8 cellular contexts compared by ENCODE assay signal in the genomic region with DNA sequence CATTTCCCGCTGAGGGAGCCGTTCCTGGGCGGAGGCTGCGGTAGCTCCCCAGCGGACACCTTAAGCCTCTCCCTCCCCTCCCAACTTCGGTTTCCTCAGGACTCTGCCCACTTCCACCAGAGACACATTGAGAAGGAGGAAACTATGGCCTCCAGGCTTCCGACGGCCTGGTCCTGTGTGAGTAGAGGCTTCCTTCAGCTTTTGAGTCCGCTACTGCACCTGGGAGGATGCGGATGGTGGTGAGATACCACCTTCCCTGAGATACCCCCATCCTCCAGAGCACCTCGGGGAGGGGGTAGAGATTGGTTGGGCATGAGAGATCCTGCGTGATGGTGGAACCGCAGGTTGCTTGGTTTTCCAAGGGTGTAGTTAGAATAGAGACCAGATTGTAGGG. TPM values are rescaled to one million over a fixed set of nuclear protein-coding genes. Genes with fewer than 3 reads are reported as not detected.
DNase-seq lines count a peak whose midpoint lies in the region; ATAC-seq, FAIRE-seq and TF ChIP-seq lines count a peak whose summit lies in the region.

No MANE protein-coding gene starts in this region.

- H3K27me3 ChIP-seq in foreskin keratinocyte = no peaks in the 10 kb centered on the region
- no peaks in the 10 kb centered on the region for H3K27me3 ChIP-seq in small intestine (ENCODE audit: control insufficient read depth in 2 of 2, insufficient read depth in 2 of 2, low read length in 2 of 2)

- ATAC-seq in T-helper 17 cell = no peak
- ATAC-seq in foreskin keratinocyte = no peak
- ATAC-seq in GM21723 (IDR thresholded peaks at IDR 0.05; ENCODE audit: unreplicated experiment) = no peak
- no peak for ATAC-seq in GM21786 (IDR thresholded peaks at IDR 0.05; ENCODE audit: unreplicated experiment)
- ATAC-seq in HG03095 (IDR thresholded peaks at IDR 0.05; ENCODE audit: unreplicated experiment) = no peak
- no peak for ATAC-seq in sciatic nerve

- CTCF ChIA-PET in HEK293 (lab: Yijun Ruan, JAX) = interaction anchor here (0.5 to 1.5 kb wide), 3 partner anchors 13 to 774 kb away, joined by 3 to 5 read pairs (median 4); no protein-coding TSS in a partner anchor

- H3K9me3 ChIP-seq in HEK293 (ENCODE audit: control insufficient read depth, insufficient read depth, low read depth, low read length) (peaks cover 7% of the 10 kb centered on the region), T-helper 17 cell (ENCODE audit: control insufficient read depth, low read length, poor library complexity, severe bottlenecking) (peaks cover 58% of the 10 kb centered on the region), small intestine (ENCODE audit: control insufficient read depth, low read depth) (peaks cover 7% of the 10 kb centered on the region)

- H3K4me1 ChIP-seq in HEK293 (ENCODE audit: control insufficient read depth, insufficient read depth, low read length) (no peaks in the 10 kb centered on the region), foreskin keratinocyte (no peaks in the 10 kb centered on the region), small intestine (ENCODE audit: control insufficient read depth in 2 of 2, insufficient read depth in 1 of 2, low read depth in 1 of 2, low read length in 1 of 2) (no peaks in the 10 kb centered on the region)

- H3K27ac ChIP-seq in HEK293 (ENCODE audit: extremely low read depth, low read depth, low read length) = peak overlapping the region; percentile 85
- H3K27ac ChIP-seq in foreskin keratinocyte = peak overlapping the region; percentile 97
- peak overlapping the region; percentile 99 to 100 for H3K27ac ChIP-seq in small intestine (ENCODE audit: low read depth in 1 of 2, low read length in 1 of 2)

- no peaks in the 10 kb centered on the region for H3K27me3 Mint-ChIP-seq in T-helper 17 cell

- TF ChIP-seq CTCF in HEK293 (tag by site-specific recombination; IDR thresholded peaks at IDR 0.05) (no peak), foreskin keratinocyte (conservative IDR thresholded peaks at IDR 0.05) (no peak)

- H3K36me3 ChIP-seq in HEK293 (ENCODE audit: control insufficient read depth in 2 of 2, insufficient read depth in 1 of 2, low read length in 2 of 2) = peaks cover 30 to 43% of the 10 kb centered on the region in 2 experiments
- H3K36me3 ChIP-seq in small intestine (ENCODE audit: control insufficient read depth in 2 of 2, insufficient read depth in 2 of 2, low read length in 2 of 2) = peaks cover 11 to 29% of the 10 kb centered on the region in 2 donors

- WGBS in small intestine, 3 donors = 22 to 30% (median 29%) methylated on average over 13 of the region's 13 CpGs

- no peak for FAIRE-seq in small intestine (lab: Jason Lieb, UNC)

- peak overlapping the region; percentile 84 for H3K27ac Mint-ChIP-seq in T-helper 17 cell

- intact Hi-C loops in sciatic nerve (cut with DNase I) = no loop called here

- DNase-seq in T-helper 17 cell = no peak
- DNase-seq in foreskin keratinocyte = no peak
- DNase-seq in small intestine = no peak
- no peak for DNase-seq in sciatic nerve (ENCODE audit: low spot score)

- H3K4me3 ChIP-seq in HEK293 (ENCODE audit: low read depth, low read length) (peak overlapping the region; percentile 95), small intestine (ENCODE audit: low read depth in 1 of 2, low read length in 2 of 2) (peak overlapping the region; percentile 66 to 82)

- peaks cover 10% of the 10 kb centered on the region for H3K36me3 Mint-ChIP-seq in T-helper 17 cell (ENCODE audit: low read depth)

- H3K4me1 Mint-ChIP-seq in T-helper 17 cell = peaks cover 9% of the 10 kb centered on the region

- H3K4me3 Mint-ChIP-seq in T-helper 17 cell = peak overlapping the region; percentile 87

- POLR2A ChIA-PET in HEK293 (lab: Yijun Ruan, JAX) = interaction anchor here (0.6 to 2.6 kb wide), 18 partner anchors 12 to 749 kb away, joined by 3 to 12 read pairs (median 4); partner anchors contain the start of genes TRIM28, ZBTB45, ZNF329 and ZNF544

TF ChIP-seq in HEK293, 187 proteins besides CTCF, POLR2A, EP300 and RAD21:
- no peak for TF ChIP-seq ZNF548 (tag by site-specific recombination; IDR thresholded peaks at IDR 0.05)
- 0 out of 2 replicates have a peak, but pooled peaks have one; percentile 49 for TF ChIP-seq ZNF324 (tag by site-specific recombination; IDR thresholded peaks at IDR 0.05)
- peak; percentile 71 for TF ChIP-seq SP2 (tag by site-specific recombination; IDR thresholded peaks at IDR 0.05)
- TF ChIP-seq, protein P1, sequence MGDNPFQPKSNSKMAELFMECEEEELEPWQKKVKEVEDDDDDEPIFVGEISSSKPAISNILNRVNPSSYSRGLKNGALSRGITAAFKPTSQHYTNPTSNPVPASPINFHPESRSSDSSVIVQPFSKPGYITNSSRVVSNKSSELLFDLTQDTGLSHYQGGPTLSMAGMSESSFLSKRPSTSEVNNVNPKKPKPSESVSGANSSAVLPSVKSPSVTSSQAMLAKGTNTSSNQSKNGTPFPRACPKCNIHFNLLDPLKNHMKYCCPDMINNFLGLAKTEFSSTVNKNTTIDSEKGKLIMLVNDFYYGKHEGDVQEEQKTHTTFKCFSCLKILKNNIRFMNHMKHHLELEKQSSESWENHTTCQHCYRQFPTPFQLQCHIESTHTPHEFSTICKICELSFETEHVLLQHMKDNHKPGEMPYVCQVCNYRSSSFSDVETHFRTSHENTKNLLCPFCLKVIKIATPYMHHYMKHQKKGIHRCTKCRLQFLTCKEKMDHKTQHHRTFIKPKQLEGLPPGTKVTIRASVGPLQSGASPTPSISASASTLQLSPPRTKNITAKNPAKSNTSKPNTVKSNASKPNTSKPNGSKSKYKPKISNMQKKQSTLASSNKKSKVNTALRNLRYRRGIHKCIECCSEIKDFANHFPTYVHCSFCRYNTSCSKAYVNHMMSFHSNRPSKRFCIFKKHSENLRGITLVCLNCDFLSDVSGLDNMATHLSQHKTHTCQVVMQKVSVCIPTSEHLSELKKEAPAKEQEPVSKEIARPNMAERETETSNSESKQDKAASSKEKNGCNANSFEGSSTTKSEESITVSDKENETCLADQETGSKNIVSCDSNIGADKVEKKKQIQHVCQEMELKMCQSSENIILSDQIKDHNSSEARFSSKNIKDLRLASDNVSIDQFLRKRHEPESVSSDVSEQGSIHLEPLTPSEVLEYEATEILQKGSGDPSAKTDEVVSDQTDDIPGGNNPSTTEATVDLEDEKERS (tag by site-specific recombination; IDR thresholded peaks at IDR 0.05) = 0 out of 2 replicates have a peak, but pooled peaks have one; percentile 25
- TF ChIP-seq KLF7 (tag by site-specific recombination; IDR thresholded peaks at IDR 0.05; ENCODE audit: borderline replicate concordance) = peak; percentile 54; the same call in 1 of the 2 replicates
- TF ChIP-seq ZNF138 (tag by site-specific recombination; IDR thresholded peaks at IDR 0.05; ENCODE audit: borderline replicate concordance) = no peak
- TF ChIP-seq GLIS1 (tag by site-specific recombination; IDR thresholded peaks at IDR 0.05) = peak; percentile 49; the same call in 1 of the 2 replicates

RNA-seq across cellular contexts. Expression of gene ZNF274, which starts 1.0 kb away (rescaled TPM):
- 10 to 100 TPM; 30.4 to 41.0 TPM for total RNA-seq in T-helper 17 cell
- total RNA-seq in foreskin keratinocyte = 20.2 and 25.6 TPM in 2 replicates
- polyA plus RNA-seq in foreskin keratinocyte = 11.8 and 12.6 TPM in 2 replicates
- 10 to 100 TPM; 13.6 to 24.6 (median 20.8) TPM for polyA plus RNA-seq in small intestine
- 32.0 TPM for total RNA-seq in sciatic nerve

RNA-seq across cellular contexts. Expression of gene ZNF329, which starts 33.2 kb away (rescaled TPM):
- total RNA-seq in T-helper 17 cell = 10 to 100 TPM; 10.8 to 12.5 TPM
- total RNA-seq in foreskin keratinocyte = 8.2 and 8.4 TPM in 2 replicates
- 3.2 and 3.4 TPM in 2 replicates for polyA plus RNA-seq in foreskin keratinocyte
- 1 to 10 TPM; 1.1 to 3.7 (median 1.6) TPM for polyA plus RNA-seq in small intestine
- total RNA-seq in sciatic nerve = 11.8 TPM

RNA-seq across cellular contexts. Expression of gene ZNF544, which starts 44.9 kb away (rescaled TPM):
- total RNA-seq in T-helper 17 cell = 10 to 100 TPM; 13.4 to 15.0 TPM
- 40.6 and 41.1 TPM in 2 replicates for total RNA-seq in foreskin keratinocyte
- 24.7 and 31.0 TPM in 2 replicates for polyA plus RNA-seq in foreskin keratinocyte
- polyA plus RNA-seq in small intestine = 10 to 100 TPM; 11.9 to 22.5 (median 13.0) TPM
- 28.9 TPM for total RNA-seq in sciatic nerve
